In the genomic region with DNA sequence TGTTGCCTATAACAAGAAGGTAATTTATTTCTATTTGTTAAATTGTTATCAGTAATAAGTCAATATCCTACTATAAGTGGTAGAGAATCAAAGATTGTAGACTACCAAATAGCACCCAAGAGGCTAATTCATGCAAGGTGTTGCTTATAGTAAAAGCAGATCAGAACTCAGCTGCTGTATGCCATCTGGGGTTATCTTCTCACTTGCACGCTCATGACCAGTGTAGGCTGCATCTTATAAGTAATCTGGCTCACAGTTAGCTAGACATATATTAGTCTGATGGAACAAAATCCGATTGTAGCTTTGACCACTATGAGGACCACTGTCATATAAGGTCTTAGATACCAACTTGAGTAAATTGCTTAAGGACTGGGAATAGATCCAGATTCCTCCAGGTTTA, we compare ENCODE assay signal across 29 cellular contexts. TPM values are rescaled to one million over a fixed set of nuclear protein-coding genes. Genes with fewer than 3 reads are reported as not detected.
DNase-seq lines count a peak whose midpoint lies in the region; ATAC-seq, FAIRE-seq and TF ChIP-seq lines count a peak whose summit lies in the region.
"Had no signal": no experiment of that assay in that cellular context is flagged by ENCODE, and none has a peak within 500 bp of the region (broad histone marks: within the 10 kb centered on the region; RNA-seq: fewer than 3 reads in every experiment).

No MANE protein-coding gene starts in this region.

- peaks cover 97% of the 10 kb centered on the region for H3K79me2 ChIP-seq in K562 (ENCODE audit: control insufficient read depth, insufficient read depth, low read length)

- DNase-seq in DMS 273 (lab: John Stamatoyannopoulos, UW; ENCODE audit: unreplicated experiment) = peak; percentile 28
- DNase-seq in DMS 273 treated with DMSO at 0.1 percent for 48 hours (lab: John Stamatoyannopoulos, UW) = no peak
- DNase-seq in NCI-H82 treated with DMSO at 0.1 percent for 48 hours (lab: John Stamatoyannopoulos, UW; ENCODE audit: unreplicated experiment) = peak; percentile 7
- DNase-seq in K562 (ENCODE audit: extremely low read depth in 1 of 4, low spot score in 3 of 4) = peak in 2 of 4 experiments; percentile 23 to 31
- DNase-seq in NCI-H1436 (lab: John Stamatoyannopoulos, UW) = no peak
- no peak for DNase-seq in kidney glomerular epithelial cell (lab: John Stamatoyannopoulos, UW)
- DNase-seq in NCI-H2107 treated with DMSO at 0.1 percent for 48 hours (lab: John Stamatoyannopoulos, UW; ENCODE audit: unreplicated experiment) = no peak
- DNase-seq: activated CD4-positive, alpha-beta T cell treated with anti-CD3 and anti-CD28 coated beads for 1 hour; activated naive CD8-positive, alpha-beta T cell treated with anti-CD3 and anti-CD28 coated beads for 36 hours; CD8-positive, alpha-beta T cell; DMS153; HFFc6; hypothalamus; immature natural killer cell; Kasumi-1; left lung; MV-4-11; NCI-H1694; stimulated activated CD4-positive, alpha-beta T cell treated with anti-CD3 and anti-CD28 coated beads, Interleukin-4, amount 100 ng/mL, for 4 hours; stimulated activated naive B cell treated with anti-CD40 and anti-IgM and Interleukin-4, amounts not matched to agents 10 μg/mL and 1 μg/mL and 100 μg/mL, for 72 hours; T-cell had no signal

- H2AFZ ChIP-seq in K562 (ENCODE audit: low read depth, low read length) = no peak overlapping the region
- H2AFZ ChIP-seq: GM23338 had no signal

- TF ChIP-seq CTCF in K562 (IDR thresholded peaks at IDR 0.05 in 2 of 3, conservative IDR thresholded peaks at IDR 0.05 in 1 of 3; ENCODE audit: insufficient read depth in 2 of 3, low read depth in 1 of 3, low read length in 3 of 3) = no peak

- 28% methylated on average over 2 of the region's 2 CpGs for WGBS in K562 (ENCODE audit: insufficient coverage, low coverage, missing lambda C conversion rate)

- H3K4me2 ChIP-seq in BLaER1 (peak overlapping the region; percentile 76; the same call in 1 of the 2 replicates), K562 (ENCODE audit: insufficient read depth, low read length) (no peak overlapping the region)
- H3K4me2 ChIP-seq: GM23338 had no signal

- no peak overlapping the region for H3K27ac ChIP-seq in BLaER1
- H3K27ac ChIP-seq in K562 (ENCODE audit: extremely low read depth, low read depth, low read length) = no peak overlapping the region
- H3K27ac ChIP-seq: 22Rv1, HL-60, prostate gland, SJSA1 had no signal

- H3K4me1 ChIP-seq in BLaER1 (peaks cover 58% of the 10 kb centered on the region), K562 (replicated peaks in 1 of 2; ENCODE audit: control insufficient read depth in 2 of 2, insufficient read depth in 2 of 2, low read length in 2 of 2) (peaks cover 21 to 61% of the 10 kb centered on the region in 2 experiments)

- H3K4me3 ChIP-seq in BLaER1 = no peak overlapping the region
- no peak overlapping the region for H3K4me3 ChIP-seq in K562
- H3K4me3 ChIP-seq: gastroesophageal sphincter, GM23338, left lung, prostate gland, SJSA1 had no signal

- TF ChIP-seq RAD21 in K562 (CRISPR knock-in tag; conservative IDR thresholded peaks at IDR 0.05 in 1 of 2, IDR thresholded peaks at IDR 0.05 in 1 of 2) = no peak

- POLR2A ChIA-PET in K562 (lab: Yijun Ruan, JAX) = interaction anchor here (0.9 to 10.0 kb wide), 7 partner anchors 12 to 49 kb away, joined by 3 to 125 read pairs (median 4); partner anchors contain the start of gene TOP1

- CTCF ChIA-PET in K562 (lab: Yijun Ruan, JAX; ENCODE audit: low intra/inter-chr PET ratio) = no interaction called here

- H3K9ac ChIP-seq in BLaER1 (no peak overlapping the region), K562 (ENCODE audit: insufficient read depth in 1 of 2, low read depth in 2 of 2, low read length in 2 of 2) (no peak overlapping the region)

- H3K9me3 ChIP-seq in BLaER1 (no peaks in the 10 kb centered on the region), K562 (replicated peaks; ENCODE audit: control insufficient read depth, insufficient read depth, low read depth, low read length) (no peaks in the 10 kb centered on the region)
- H3K9me3 ChIP-seq: gastroesophageal sphincter, left lung, prostate gland, SJSA1 had no signal

- H3K27me3 ChIP-seq in BLaER1 (no peaks in the 10 kb centered on the region), K562 (ENCODE audit: control insufficient read depth in 2 of 2, insufficient read depth in 2 of 2, low read length in 2 of 2) (no peaks in the 10 kb centered on the region)
- H3K27me3 ChIP-seq: gastroesophageal sphincter, left lung, SJSA1 had no signal

- TF ChIP-seq POLR2A in K562 (conservative IDR thresholded peaks at IDR 0.05) = no peak

- in situ Hi-C loops in K562 (cut with MboI) = no loop called here

- intact Hi-C loops in K562 (cut with micrococcal nuclease) = loop anchor here (2.0 kb wide), 1 partner anchor 13 kb away; no protein-coding TSS in a partner anchor

- H3K9me1 ChIP-seq in K562 (ENCODE audit: control insufficient read depth, insufficient read depth, low read length) = no peaks in the 10 kb centered on the region

- FAIRE-seq in K562 (lab: Jason Lieb, UNC) = no peak
- FAIRE-seq: urothelium cell line had no signal

- H4K20me1 ChIP-seq in BLaER1 = peaks cover 100% of the 10 kb centered on the region
- peaks cover 11% of the 10 kb centered on the region; the same call in 1 of the 2 replicates for H4K20me1 ChIP-seq in K562 (replicated peaks; ENCODE audit: control insufficient read depth, insufficient read depth, low read length)

- TF ChIP-seq EP300 in K562 (IDR thresholded peaks at IDR 0.05; ENCODE audit: low read length) = no peak

- H3K36me3 ChIP-seq in BLaER1 (peaks cover 39% of the 10 kb centered on the region), K562 (ENCODE audit: control insufficient read depth, insufficient read depth, low read length) (peaks cover 15% of the 10 kb centered on the region; the same call in 2 of the 3 replicates)
- H3K36me3 ChIP-seq: gastroesophageal sphincter, left lung, prostate gland had no signal

- 0 out of 3 replicates have a peak, but pooled peaks have one; percentile 6 for ATAC-seq in K562
- ATAC-seq: CD8-positive, alpha-beta T cell; gastroesophageal sphincter; GM23338; left lung; stimulated activated naive B cell treated with anti-CD40 and anti-IgM and Interleukin-4, amounts not matched to agents 10 μg/mL and 1 μg/mL and 100 μg/mL, for 72 hours; T-cell had no signal

- no TSS peak for BruUV-seq in K562 (replicated peaks; lab: Mats Ljungman, UMichigan)

TF ChIP-seq in K562, 482 proteins besides CTCF, POLR2A, EP300 and RAD21:
- TF ChIP-seq CBFA2T3 (IDR thresholded peaks at IDR 0.05) = 0 out of 2 replicates have a peak, but pooled peaks have one; percentile 35
- no peak for TF ChIP-seq TRIM24 (IDR thresholded peaks at IDR 0.05)
- no peak for TF ChIP-seq XRCC3 (IDR thresholded peaks at IDR 0.05)

RNA-seq across cellular contexts. Expression of gene TOP1, which starts 17.1 kb away (rescaled TPM):
- 9.4 and 30.0 TPM in 2 replicates for total RNA-seq in K562 (2011; cell fraction: chromatin; rRNA removed; ENCODE audit: low replicate concordance)
- 7.2 and 9.3 TPM in 2 replicates for total RNA-seq in K562 (2011; cell fraction: nucleolus; rRNA removed)
- 10.3 and 14.0 TPM in 2 replicates for total RNA-seq in K562 (2011; cell fraction: nucleoplasm; rRNA removed)
- 26.0 and 26.7 TPM in 2 replicates for total RNA-seq in K562 (2014; rRNA removed)
- total RNA-seq in K562 (2014; rRNA removed; fragmentation: Illumina TruSeq; extraction: Trizol) = 44.6 and 46.7 TPM in 2 replicates
- 38.6 and 39.6 TPM in 2 replicates for total RNA-seq in K562 (2015; rRNA removed; fragmentation: Illumina TruSeq; extraction: Trizol)
- 86.0 and 95.6 TPM in 2 replicates for total RNA-seq in K562 (2021)
- 17.3 and 26.4 TPM in 2 replicates for polyA plus RNA-seq in K562 (2011; rRNA removed)
- 6.0 and 13.1 TPM in 2 replicates for polyA plus RNA-seq in K562 (2011; cell fraction: cytosol; rRNA removed)
- polyA plus RNA-seq in K562 (2011; cell fraction: nucleus; rRNA removed) = 16.4 and 19.7 TPM in 2 replicates
- polyA plus RNA-seq in K562 (2012) = 68.8 and 90.2 TPM in 2 replicates
- polyA plus RNA-seq in K562 (2014; fragmentation: Illumina TruSeq; extraction: Trizol) = 101 and 127 TPM in 2 replicates
- polyA plus RNA-seq in K562 (2014; fragmentation: Nextera tagmentation; extraction: Ambion mirVana) = 10 to 100 TPM; 29.2 to 38.2 TPM
- 40.9 and 50.4 TPM in 2 replicates for polyA plus RNA-seq in K562 (2014; rRNA removed)
- 30.9 and 35.0 TPM in 2 replicates for polyA minus RNA-seq in K562 (2011; rRNA and poly(A)+ RNA removed)
- 43.7 and 44.8 TPM in 2 replicates for polyA minus RNA-seq in K562 (2011; cell fraction: cytosol; rRNA and poly(A)+ RNA removed)
- polyA minus RNA-seq in K562 (2011; cell fraction: nucleus; rRNA and poly(A)+ RNA removed) = 9.3 and 13.1 TPM in 2 replicates

Comparison
In these comparisons a context has a peak if more than half of its experiments do, and no peak if none do; other contexts are left out.
1. DNase-seq: peak in DMS 273 (single experiment) and NCI-H82 treated with DMSO at 0.1 percent for 48 hours (single experiment); none in DMS 273 treated with DMSO at 0.1 percent for 48 hours (single experiment), NCI-H1436 (single experiment), kidney glomerular epithelial cell (single experiment) and NCI-H2107 treated with DMSO at 0.1 percent for 48 hours (single experiment).